8 cellular contexts compared by ENCODE assay signal in the genomic region with DNA sequence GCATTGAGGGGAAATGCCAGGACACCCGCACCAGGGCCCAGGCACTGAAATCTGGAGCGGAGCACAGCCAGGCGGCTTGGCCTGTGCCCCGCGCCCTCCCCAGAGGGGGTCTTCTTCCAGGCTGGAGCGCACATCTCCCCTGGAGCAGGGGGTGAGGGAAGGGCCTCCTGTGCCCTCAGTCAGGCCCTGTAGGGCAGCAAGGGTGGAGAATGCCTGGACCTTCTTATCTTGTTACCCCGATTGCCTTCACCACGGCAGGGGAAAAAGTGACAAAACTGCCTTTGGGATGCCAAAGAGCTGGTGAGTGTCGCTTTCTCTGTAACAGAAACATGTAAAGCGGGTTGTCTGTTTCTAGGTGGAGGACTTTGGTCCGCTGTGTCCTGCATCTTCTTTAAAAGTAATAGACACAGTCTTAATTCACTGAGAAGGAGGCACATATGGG. TPM values are rescaled to one million over a fixed set of nuclear protein-coding genes. Genes with fewer than 3 reads are reported as not detected.
DNase-seq lines count a peak whose midpoint lies in the region; ATAC-seq and TF ChIP-seq lines count a peak whose summit lies in the region.

No MANE protein-coding gene starts in this region.

- H3K36me3 ChIP-seq in brain microvascular endothelial cell (replicated peaks), result no peaks in the 10 kb centered on the region
- no peaks in the 10 kb centered on the region for H3K36me3 ChIP-seq in left lung
- no peaks in the 10 kb centered on the region for H3K36me3 ChIP-seq in mucosa of descending colon (ENCODE audit: low read depth)

- H3K9me3 ChIP-seq in left lung (no peaks in the 10 kb centered on the region), mucosa of descending colon (no peaks in the 10 kb centered on the region)

- intact Hi-C loops in left lung (cut with DNase I) (no loop called here), mucosa of descending colon (cut with DNase I, micrococcal nuclease) (no loop called here)

- H3K27ac ChIP-seq in brain microvascular endothelial cell (no peak overlapping the region), left lung (peak overlapping the region; percentile 80 to 83), substantia nigra (ENCODE audit: low read depth, low read length, poor library complexity, severe bottlenecking) (peak overlapping the region; percentile 83)

- H3K27me3 ChIP-seq in brain microvascular endothelial cell (replicated peaks), result no peaks in the 10 kb centered on the region
- H3K27me3 ChIP-seq in left lung, result peaks cover 0 to 59% of the 10 kb centered on the region in 2 donors

- H3K4me1 ChIP-seq in left lung (peaks cover 4 to 56% of the 10 kb centered on the region in 2 donors), mucosa of descending colon (ENCODE audit: low read depth) (peaks cover 11% of the 10 kb centered on the region)

- TF ChIP-seq CTCF in HFF-Myc (IDR thresholded peaks at IDR 0.05; ENCODE audit: low read depth, low read length, missing control alignments), result no peak
- TF ChIP-seq CTCF in brain microvascular endothelial cell (IDR thresholded peaks at IDR 0.05; ENCODE audit: low read depth, low read length, missing control alignments), result no peak
- no peak for TF ChIP-seq CTCF in left lung (IDR thresholded peaks at IDR 0.05)
- no peak for TF ChIP-seq CTCF in mucosa of descending colon (IDR thresholded peaks at IDR 0.05)

- H3K4me3 ChIP-seq in HFF-Myc (replicated peaks; ENCODE audit: low read depth, low read length), result peak overlapping the region; percentile 54
- peak overlapping the region; percentile 64 for H3K4me3 ChIP-seq in brain microvascular endothelial cell (ENCODE audit: low read depth, low read length)
- H3K4me3 ChIP-seq in left lung, result peak overlapping the region; percentile 58 to 86
- H3K4me3 ChIP-seq in mucosa of descending colon, result no peak overlapping the region

- ATAC-seq in left lung (no peak), mucosa of descending colon (no peak), GM18858 (IDR thresholded peaks at IDR 0.05; ENCODE audit: unreplicated experiment) (no peak)

- in situ Hi-C loops in brain microvascular endothelial cell (cut with HindIII; ENCODE audit: low pct_ligation_motif_present, low sequenced_read_pairs), result no loop called here

- DNase-seq in HFF-Myc (ENCODE audit: extremely low read depth, low read depth) (no peak), brain microvascular endothelial cell (no peak), left lung (no peak), substantia nigra (lab: John Stamatoyannopoulos, UW) (no peak), NCI-H524 (lab: John Stamatoyannopoulos, UW) (no peak), SK-N-DZ (ENCODE audit: low spot score) (no peak), mucosa of descending colon (no peak)

RNA-seq across cellular contexts. Expression of a gene that starts 48.3 kb away (rescaled TPM):
- total RNA-seq in left lung (10 to 100 TPM; 13.6 to 19.8 TPM), mucosa of descending colon (10 to 100 TPM; 14.0 to 27.4 (median 16.5) TPM)
- 6.6 and 15.1 TPM in 2 replicates for polyA plus RNA-seq in SK-N-DZ (2014; cell fraction: cytosol; rRNA removed)
- polyA plus RNA-seq in SK-N-DZ (2014; cell fraction: nucleus; rRNA removed), result 33.7 and 55.3 TPM in 2 replicates

RNA-seq across cellular contexts. Expression of a gene that starts 51.8 kb away (rescaled TPM):
- total RNA-seq in left lung, result 100 to 1,000 TPM in 1 of 2 donors, 10 to 100 TPM in 1; 79.9 to 109 TPM
- 37.0 and 51.8 TPM in 2 replicates for polyA plus RNA-seq in SK-N-DZ (2014; cell fraction: cytosol; rRNA removed)
- 68.3 and 105 TPM in 2 replicates for polyA plus RNA-seq in SK-N-DZ (2014; cell fraction: nucleus; rRNA removed)
- total RNA-seq in mucosa of descending colon, result 10 to 100 TPM; 77.0 to 95.3 (median 94.0) TPM
